In genomic region chr6:72861059-72861458, GRCh38 we compare ENCODE assay signal across 1 cellular context.
TF ChIP-seq lines count a peak whose summit lies in the region.

No MANE protein-coding gene starts in this region.

TF ChIP-seq in SK-N-SH treated with all-trans-retinoic acid at 6 μM for 48 hours, 23 proteins besides CTCF, POLR2A, EP300 and RAD21 (continued from another document):
- no peak for TF ChIP-seq ZNF565 (CRISPR knock-in tag; conservative IDR thresholded peaks at IDR 0.05; ENCODE audit: low read depth)
- TF ChIP-seq SNAI2 (CRISPR knock-in tag; IDR thresholded peaks at IDR 0.05): no peak
- TF ChIP-seq PATZ1 (CRISPR knock-in tag; IDR thresholded peaks at IDR 0.05; ENCODE audit: borderline replicate concordance): no peak
- TF ChIP-seq, protein P1, sequence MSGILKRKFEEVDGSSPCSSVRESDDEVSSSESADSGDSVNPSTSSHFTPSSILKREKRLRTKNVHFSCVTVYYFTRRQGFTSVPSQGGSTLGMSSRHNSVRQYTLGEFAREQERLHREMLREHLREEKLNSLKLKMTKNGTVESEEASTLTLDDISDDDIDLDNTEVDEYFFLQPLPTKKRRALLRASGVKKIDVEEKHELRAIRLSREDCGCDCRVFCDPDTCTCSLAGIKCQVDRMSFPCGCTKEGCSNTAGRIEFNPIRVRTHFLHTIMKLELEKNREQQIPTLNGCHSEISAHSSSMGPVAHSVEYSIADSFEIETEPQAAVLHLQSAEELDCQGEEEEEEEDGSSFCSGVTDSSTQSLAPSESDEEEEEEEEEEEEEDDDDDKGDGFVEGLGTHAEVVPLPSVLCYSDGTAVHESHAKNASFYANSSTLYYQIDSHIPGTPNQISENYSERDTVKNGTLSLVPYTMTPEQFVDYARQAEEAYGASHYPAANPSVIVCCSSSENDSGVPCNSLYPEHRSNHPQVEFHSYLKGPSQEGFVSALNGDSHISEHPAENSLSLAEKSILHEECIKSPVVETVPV (CRISPR knock-in tag; IDR thresholded peaks at IDR 0.05): no peak
